ENCODE assay signal across 1 cellular context in genomic region chr5:151580858-151581257, GRCh38.
TF ChIP-seq lines count a peak whose summit lies in the region.

No MANE protein-coding gene starts in this region.

TF ChIP-seq in WTC11, 78 proteins besides CTCF, POLR2A, EP300 and RAD21 (continued from another document):
- no peak for TF ChIP-seq ZMAT4 (CRISPR knock-in tag; IDR thresholded peaks at IDR 0.05)
- TF ChIP-seq FOXK1 (CRISPR knock-in tag; IDR thresholded peaks at IDR 0.05), result no peak
- TF ChIP-seq GTF2I (CRISPR knock-in tag; conservative IDR thresholded peaks at IDR 0.05), result no peak
- TF ChIP-seq ZNF121 (CRISPR knock-in tag; IDR thresholded peaks at IDR 0.05), result no peak
- no peak for TF ChIP-seq FOXJ3 (CRISPR knock-in tag; IDR thresholded peaks at IDR 0.05; ENCODE audit: borderline replicate concordance)
- TF ChIP-seq HMGXB4 (CRISPR knock-in tag; IDR thresholded peaks at IDR 0.05), result no peak
- no peak for TF ChIP-seq ZNF532 (CRISPR knock-in tag; IDR thresholded peaks at IDR 0.05; ENCODE audit: borderline replicate concordance)
- TF ChIP-seq GABPB1 (CRISPR knock-in tag; IDR thresholded peaks at IDR 0.05), result no peak
